8 cellular contexts compared by ENCODE assay signal in the genomic region with DNA sequence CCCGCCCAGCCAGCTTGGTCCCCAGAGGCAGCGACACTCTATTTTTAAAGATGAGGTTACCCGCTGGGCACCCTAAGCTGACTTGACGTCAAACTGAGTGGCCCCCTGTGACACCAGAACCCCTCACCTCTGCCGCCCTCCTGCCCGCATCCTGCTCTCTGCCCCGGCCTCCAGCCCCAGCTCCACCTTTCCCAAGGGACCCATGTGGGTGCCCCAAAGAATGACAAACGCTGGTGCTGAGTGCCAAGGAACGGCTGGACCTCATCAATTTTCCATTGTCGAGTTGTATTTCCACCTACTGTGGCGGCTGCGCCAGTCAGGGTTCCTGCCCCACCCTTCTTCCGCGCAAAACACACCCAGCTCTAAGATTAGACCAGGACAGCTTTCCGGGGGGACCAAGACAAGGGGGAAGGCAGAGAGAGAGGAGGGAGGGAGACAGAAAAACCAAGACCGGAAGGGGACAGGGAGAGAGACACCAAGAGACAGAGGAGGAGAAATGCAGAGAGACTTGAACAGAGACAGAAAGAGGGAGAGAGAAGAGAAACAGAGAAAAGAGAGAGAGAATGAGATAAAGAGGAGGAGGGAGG. TPM values are rescaled to one million over a fixed set of nuclear protein-coding genes. Genes with fewer than 3 reads are reported as not detected.
DNase-seq lines count a peak whose midpoint lies in the region; ATAC-seq and TF ChIP-seq lines count a peak whose summit lies in the region.

No MANE protein-coding gene starts in this region.

- H3K9me3 ChIP-seq in iPS-20b (ENCODE audit: insufficient read depth, low read depth, low read length) (no peaks in the 10 kb centered on the region), testis (no peaks in the 10 kb centered on the region)

- H3K4me3 ChIP-seq in iPS-20b (ENCODE audit: low read length) (peak overlapping the region; percentile 68), testis (peak overlapping the region; percentile 66 to 74)

- no peaks in the 10 kb centered on the region for H3K27me3 Mint-ChIP-seq in activated T-helper 17 cell treated with anti-CD3 and anti-CD28 coated beads, Interleukin-2, amount 50 U/mL, for 72 hours

- WGBS in testis, 2 donors = 41 to 53% methylated on average over 7 to 16 of the region's 16 CpGs

- H3K4me3 Mint-ChIP-seq in activated T-helper 17 cell treated with anti-CD3 and anti-CD28 coated beads, Interleukin-2, amount 50 U/mL, for 72 hours = peak overlapping the region; percentile 99

- H3K9ac ChIP-seq in iPS-20b (ENCODE audit: low read depth, low read length) = no peak overlapping the region

- no peaks in the 10 kb centered on the region for H3K4me1 ChIP-seq in iPS-20b (ENCODE audit: insufficient read depth, low read length)
- H3K4me1 ChIP-seq in testis = no peaks in the 10 kb centered on the region

- intact Hi-C loops in testis (cut with DNase I; ENCODE audit: low total_unique reads) = no loop called here

- H3K36me3 Mint-ChIP-seq in activated T-helper 17 cell treated with anti-CD3 and anti-CD28 coated beads, Interleukin-2, amount 50 U/mL, for 72 hours (ENCODE audit: low read depth) = peaks cover 40% of the 10 kb centered on the region

- H3K27ac ChIP-seq in iPS-20b (ENCODE audit: low read length) = no peak overlapping the region
- H3K27ac ChIP-seq in testis = peak overlapping the region; percentile 77 to 82

- DNase-seq in stimulated activated CD4-positive, alpha-beta T cell treated with anti-CD3 and anti-CD28 coated beads, Interleukin-15, amount 100 ng/mL, for 24 hours = peak; percentile 27
- no peak for DNase-seq in stimulated activated CD4-positive, alpha-beta T cell treated with anti-CD3 and anti-CD28 coated beads, Interleukin-4, amount 100 ng/mL, for 1 hour
- DNase-seq in testis (no peak), NCI-H82 treated with DMSO at 0.1 percent for 48 hours (lab: John Stamatoyannopoulos, UW; ENCODE audit: unreplicated experiment) (no peak), AG20443 (ENCODE audit: low spot score) (no peak)

- no peaks in the 10 kb centered on the region for H3K9me3 Mint-ChIP-seq in activated T-helper 17 cell treated with anti-CD3 and anti-CD28 coated beads, Interleukin-2, amount 50 U/mL, for 72 hours

- no peaks in the 10 kb centered on the region for H3K36me3 ChIP-seq in iPS-20b (ENCODE audit: insufficient read depth, low read depth, low read length)
- H3K36me3 ChIP-seq in testis (ENCODE audit: low read depth, missing control alignments) = no peaks in the 10 kb centered on the region

- H3K27me3 ChIP-seq in iPS-20b (ENCODE audit: insufficient read depth, low read length) = peaks cover 22% of the 10 kb centered on the region; the same call in 1 of the 2 replicates
- no peaks in the 10 kb centered on the region for H3K27me3 ChIP-seq in testis

- TF ChIP-seq CTCF in testis (IDR thresholded peaks at IDR 0.05) = no peak

- no peaks in the 10 kb centered on the region for H3K4me1 Mint-ChIP-seq in activated T-helper 17 cell treated with anti-CD3 and anti-CD28 coated beads, Interleukin-2, amount 50 U/mL, for 72 hours

- peak overlapping the region; percentile 98 for H3K27ac Mint-ChIP-seq in activated T-helper 17 cell treated with anti-CD3 and anti-CD28 coated beads, Interleukin-2, amount 50 U/mL, for 72 hours

- no peak for TF ChIP-seq POLR2A in testis (IDR thresholded peaks at IDR 0.05)

- ATAC-seq in activated T-helper 17 cell treated with anti-CD3 and anti-CD28 coated beads, Interleukin-2, amount 50 U/mL, for 72 hours (replicated peaks) = peak; percentile 11
- no peak for ATAC-seq in GM21528 (IDR thresholded peaks at IDR 0.05; ENCODE audit: low FRiP score, unreplicated experiment)

RNA-seq across cellular contexts. Expression of a gene that starts 2.0 kb away (rescaled TPM):
- total RNA-seq in activated T-helper 17 cell treated with anti-CD3 and anti-CD28 coated beads, Interleukin-2, amount 50 U/mL, for 72 hours = 10 to 100 TPM; 64.8 to 69.8 TPM
- 10 to 100 TPM; 39.9 to 40.1 TPM for total RNA-seq in testis
- 19.2 TPM for polyA plus RNA-seq in testis (ENCODE audit: insufficient read depth, low read depth, low replicate concordance)
